ENCODE assay signal across 8 cellular contexts in genomic region chr7:140231779-140232491, GRCh38. TPM values are rescaled to one million over a fixed set of nuclear protein-coding genes. Genes with fewer than 3 reads are reported as not detected.
A peak's percentile ranks its signal among the peaks of the same experiment; 100 is the strongest.
DNase-seq lines count a peak whose midpoint lies in the region; ATAC-seq, FAIRE-seq and TF ChIP-seq lines count a peak whose summit lies in the region.

No MANE protein-coding gene starts in this region.

- H3K4me3 Mint-ChIP-seq in Calu3 (ENCODE audit: low read depth, unreplicated experiment), result peak overlapping the region; percentile 83

- no peak overlapping the region for H4K8ac ChIP-seq in H1 (ENCODE audit: extremely low read depth, insufficient read depth, low read length)

- TF ChIP-seq POLR2A in H1 (IDR thresholded peaks at IDR 0.05; ENCODE audit: control extremely low read depth in 1 of 2, low read depth in 2 of 2, low read length in 2 of 2), result no peak; a peak in 1 of 3 replicates

- 63% methylated on average over 12 of the region's 12 CpGs; no CpG with 5 or more reads in 1 of the 2 experiments for WGBS in H1 (ENCODE audit: extremely low coverage in 1 of 2, insufficient coverage in 1 of 2, insufficient read length in 1 of 2, insufficient replicate concordance in 2 of 2, low coverage in 1 of 2, low lambda C conversion rate in 2 of 2, missing lambda C conversion rate in 1 of 2), 2 experiments

- peak overlapping the region; percentile 61; the same call in 1 of the 2 replicates for H2BK12ac ChIP-seq in H1 (ENCODE audit: low read depth, low read length)

- H2AFZ ChIP-seq in H1 (ENCODE audit: low read length) (peak overlapping the region; percentile 98), osteoblast (ENCODE audit: low read length) (no peak overlapping the region)

- H3K36me3 Mint-ChIP-seq in Calu3 (ENCODE audit: insufficient read depth, unreplicated experiment), result peaks cover 25% of the 10 kb centered on the region

- H3K27ac Mint-ChIP-seq in Calu3 (ENCODE audit: unreplicated experiment), result no peak overlapping the region

- intact Hi-C loops in Calu3 (cut with micrococcal nuclease; ENCODE audit: unreplicated experiment), result loop anchor here (5.0 kb wide), 3 partner anchors 55 to 170 kb away; partner anchors contain the start of genes KDM7A and PARP12

- no peak overlapping the region for H2AK5ac ChIP-seq in H1 (ENCODE audit: low read depth, low read length)

- TF ChIP-seq RAD21 in H1 (IDR thresholded peaks at IDR 0.05 in 1 of 2, conservative IDR thresholded peaks at IDR 0.05 in 1 of 2; ENCODE audit: low read depth in 2 of 2, low read length in 2 of 2), result no peak

- peaks cover 21% of the 10 kb centered on the region for H3K4me1 Mint-ChIP-seq in Calu3 (ENCODE audit: low read depth, unreplicated experiment)

- no peak overlapping the region for H4K5ac ChIP-seq in H1 (ENCODE audit: insufficient read length, low read depth, low read length)

- peaks cover 0 to 8% (median 4%) of the 10 kb centered on the region in 4 experiments; a peak in 4 of 7 replicates for H3K27me3 ChIP-seq in H1 (replicated peaks in 1 of 4; ENCODE audit: control insufficient read depth in 3 of 4, extremely low read depth in 1 of 4, insufficient read depth in 3 of 4, low read length in 3 of 4)
- peaks cover 43% of the 10 kb centered on the region for H3K27me3 ChIP-seq in osteoblast (ENCODE audit: insufficient read depth, low read length)

- DNase-seq in Calu3 (no peak), NCI-H526 treated with DMSO at 0.1 percent for 48 hours (lab: John Stamatoyannopoulos, UW) (peak; percentile 83), H1 (ENCODE audit: low read depth in 1 of 2, low spot score in 2 of 2) (peak in 1 of 2 experiments; percentile 56), osteoblast (ENCODE audit: insufficient read length, low spot score, missing footprints) (no peak), NCI-H82 treated with DMSO at 0.1 percent for 48 hours (lab: John Stamatoyannopoulos, UW; ENCODE audit: unreplicated experiment) (no peak), mesenteric fat pad (ENCODE audit: low spot score) (no peak), NOMO-1 treated with DMSO at 0.1 percent for 48 hours (lab: John Stamatoyannopoulos, UW; ENCODE audit: unreplicated experiment) (no peak)

- H3K9me3 ChIP-seq in H1 (ENCODE audit: insufficient read depth in 2 of 2, low read depth in 1 of 2, low read length in 1 of 2), result no peaks in the 10 kb centered on the region
- H3K9me3 ChIP-seq in osteoblast (ENCODE audit: low read depth, low read length), result no peaks in the 10 kb centered on the region

- H3K79me1 ChIP-seq in H1 (ENCODE audit: low read depth, low read length), result no peaks in the 10 kb centered on the region

- H3K4me1 ChIP-seq in H1 (replicated peaks in 1 of 4; ENCODE audit: control insufficient read depth in 3 of 4, insufficient read depth in 4 of 4, low read length in 3 of 4) (peaks cover 5 to 9% (median 6%) of the 10 kb centered on the region in 4 experiments; a peak in 6 of 7 replicates), osteoblast (ENCODE audit: insufficient read depth, low read length) (peaks cover 5% of the 10 kb centered on the region)

- CTCF ChIA-PET in Calu3 (lab: Charles Lee) (interaction anchor here (0.7 kb wide), 1 partner anchor 268 kb away, joined by 3 read pairs; no protein-coding TSS in a partner anchor), H1 (lab: Charles Lee; ENCODE audit: partially characterized antibody) (interaction anchor here (0.9 kb wide), 1 partner anchor 12 kb away, joined by 4 read pairs; no protein-coding TSS in a partner anchor)

- no peak overlapping the region; the same call in 1 of the 2 replicates for H3K27ac ChIP-seq in H1 (ENCODE audit: low read depth, low read length)
- no peak overlapping the region for H3K27ac ChIP-seq in osteoblast (ENCODE audit: low read depth, low read length)

- H2BK120ac ChIP-seq in H1 (replicated peaks; ENCODE audit: low read depth, low read length), result no peak overlapping the region

- no peaks in the 10 kb centered on the region for H4K20me1 ChIP-seq in H1 (replicated peaks in 1 of 2; ENCODE audit: control insufficient read depth in 1 of 2, insufficient read depth in 2 of 2, low read length in 2 of 2)
- no peaks in the 10 kb centered on the region for H4K20me1 ChIP-seq in osteoblast (ENCODE audit: insufficient read depth, low read length)

- H3K4me2 ChIP-seq in H1 (ENCODE audit: insufficient read depth in 1 of 2, low read depth in 2 of 2, low read length in 2 of 2) (peak overlapping the region; percentile 72 to 87), osteoblast (ENCODE audit: insufficient read depth, low read length) (peak overlapping the region; percentile 89)

- H2BK5ac ChIP-seq in H1 (ENCODE audit: low read depth, low read length), result peak overlapping the region; percentile 1; the same call in 1 of the 2 replicates

- no peak overlapping the region for H3K14ac ChIP-seq in H1 (ENCODE audit: insufficient read length)

- H3K36me3 ChIP-seq in H1 (ENCODE audit: control insufficient read depth in 2 of 4, insufficient read depth in 4 of 4, low read length in 3 of 4) (no peaks in the 10 kb centered on the region), osteoblast (ENCODE audit: insufficient read depth, low read length) (no peaks in the 10 kb centered on the region)

- H3K79me2 ChIP-seq in H1 (ENCODE audit: control insufficient read depth in 1 of 2, insufficient read depth in 2 of 2, low read length in 2 of 2), result no peaks in the 10 kb centered on the region
- H3K79me2 ChIP-seq in osteoblast (ENCODE audit: insufficient read depth, low read length), result no peaks in the 10 kb centered on the region

- POLR2A ChIA-PET in H1 (lab: Charles Lee; ENCODE audit: partially characterized antibody), result interaction anchor here (3.7 kb wide), 1 partner anchor 55 kb away, joined by 19 read pairs; the partner anchor contains the start of gene KDM7A

- H3K4me3 ChIP-seq in H1 (ENCODE audit: extremely low read depth in 1 of 4, insufficient read depth in 2 of 4, low read depth in 3 of 4, low read length in 4 of 4) (peak overlapping the region; percentile 48 to 71 (median 68); a peak in 7 of 8 replicates), osteoblast (ENCODE audit: insufficient read depth, low read length) (no peak overlapping the region)

- BruUV-seq in Calu3 (replicated peaks; lab: Mats Ljungman, UMichigan), result no TSS peak

- H2BK20ac ChIP-seq in H1 (ENCODE audit: low read length), result no peak overlapping the region

- peak overlapping the region; percentile 26 for H3K18ac ChIP-seq in H1 (ENCODE audit: extremely low read depth, low read length)

- no peak for TF ChIP-seq EP300 in H1 (IDR thresholded peaks at IDR 0.05; ENCODE audit: borderline replicate concordance in 1 of 2, low read depth in 2 of 2, low read length in 2 of 2)

- H3K9me3 Mint-ChIP-seq in Calu3 (ENCODE audit: low read depth, unreplicated experiment), result no peaks in the 10 kb centered on the region

- H3K27me3 Mint-ChIP-seq in Calu3 (ENCODE audit: unreplicated experiment), result peaks cover 12% of the 10 kb centered on the region

- no peak overlapping the region for H3K23ac ChIP-seq in H1 (ENCODE audit: insufficient read length)

- H3K23me2 ChIP-seq in H1 (ENCODE audit: low read depth, low read length), result peaks cover 16% of the 10 kb centered on the region; the same call in 1 of the 2 replicates

- no peak overlapping the region for H3K56ac ChIP-seq in H1 (replicated peaks; ENCODE audit: insufficient read length, low read depth, low read length)

- no peak for TF ChIP-seq CTCF in Calu3 (IDR thresholded peaks at IDR 0.05; ENCODE audit: unreplicated experiment)
- peak in 1 of 3 experiments; percentile 0; a peak in 1 of 4 replicates for TF ChIP-seq CTCF in H1 (IDR thresholded peaks at IDR 0.05; ENCODE audit: control extremely low read depth in 1 of 3, insufficient read depth in 1 of 3, low read depth in 1 of 3, low read length in 3 of 3)
- no peak for TF ChIP-seq CTCF in osteoblast (IDR thresholded peaks at IDR 0.05; ENCODE audit: extremely low read depth, low read depth, low read length)

- no peak overlapping the region for H3K4ac ChIP-seq in H1 (replicated peaks; ENCODE audit: insufficient read length, low read depth, low read length)

- no peak for FAIRE-seq in H1 (lab: Jason Lieb, UNC)

- ATAC-seq in GM19351 (IDR thresholded peaks at IDR 0.05; ENCODE audit: unreplicated experiment), result no peak

- H3K9ac ChIP-seq in H1 (replicated peaks in 1 of 4; ENCODE audit: extremely low read depth in 1 of 4, low read depth in 3 of 4, low read length in 3 of 4), result peak overlapping the region in 1 of 4 experiments; percentile 47; a peak in 3 of 7 replicates

- H2BK15ac ChIP-seq in H1 (ENCODE audit: low read length), result no peak overlapping the region

- H4K91ac ChIP-seq in H1 (replicated peaks; ENCODE audit: insufficient read length, low read length), result peak overlapping the region; percentile 22

TF ChIP-seq in H1, 55 proteins besides CTCF, POLR2A, EP300 and RAD21:
- TF ChIP-seq E2F6 (IDR thresholded peaks at IDR 0.05), result peak; percentile 45; the same call in 1 of the 2 replicates
- peak; percentile 5 for TF ChIP-seq KDM4A (IDR thresholded peaks at IDR 0.05; ENCODE audit: low read depth, low read length, severe bottlenecking)
- TF ChIP-seq ATF3 (IDR thresholded peaks at IDR 0.05; ENCODE audit: insufficient read depth, low read depth, low read length), result no peak
- TF ChIP-seq YY1 (IDR thresholded peaks at IDR 0.05; ENCODE audit: low read depth, low read length), result 0 out of 2 replicates have a peak, but pooled peaks have one; percentile 10
- peak; percentile 43 for TF ChIP-seq ASH2L (IDR thresholded peaks at IDR 0.05; ENCODE audit: low read length)

RNA-seq across cellular contexts. Expression of gene KDM7A, which starts 55.2 kb away (rescaled TPM):
- total RNA-seq in Calu3 (2022) (2.7 and 4.9 TPM in 2 replicates), osteoblast (12.4 and 13.4 TPM in 2 replicates), mesenteric fat pad (16.4 TPM)
- 11.6 and 12.5 TPM in 2 replicates for total RNA-seq in H1 (2021; fragmentation: NEBNext Ultra II Directional; extraction: Animal tissue kit (Norgen Biotek cat#: 25700))
- polyA plus RNA-seq in H1 (2011; rRNA removed), result 1.7 and 2.2 TPM in 2 replicates
- polyA plus RNA-seq in H1 (2011; cell fraction: cytosol; rRNA removed), result 3.4 TPM
- 9.8 TPM for polyA plus RNA-seq in H1 (2011; cell fraction: nucleus; rRNA removed)
- polyA plus RNA-seq in H1 (2012, experiment 1 of 2), result 2.8 to 4.7 TPM (median 4.1 TPM) in 4 replicates
- polyA plus RNA-seq in H1 (2012, experiment 2 of 2), result 0.42 TPM
- polyA plus RNA-seq in H1 (2013, experiment 1 of 2), result 6.1 TPM
- 6.2 TPM for polyA plus RNA-seq in H1 (2013, experiment 2 of 2)
- polyA minus RNA-seq in H1 (2011; rRNA and poly(A)+ RNA removed), result 11.3 and 19.1 TPM in 2 replicates
- polyA minus RNA-seq in H1 (2011; cell fraction: cytosol; rRNA and poly(A)+ RNA removed), result 5.4 TPM
- polyA minus RNA-seq in H1 (2011; cell fraction: nucleus; rRNA and poly(A)+ RNA removed), result 13.6 TPM
